Comparison of ENCODE assay signal across 20 cellular contexts in genomic region chr2:59276917-59277316, GRCh38.
DNase-seq lines count a peak whose midpoint lies in the region; ATAC-seq, FAIRE-seq and TF ChIP-seq lines count a peak whose summit lies in the region.
"Had no signal": no experiment of that assay in that cellular context is flagged by ENCODE, and none has a peak within 500 bp of the region (broad histone marks: within the 10 kb centered on the region; RNA-seq: fewer than 3 reads in every experiment).

No MANE protein-coding gene starts in this region.

- in situ Hi-C loops in K562 (cut with MboI), result no loop called here

- peak overlapping the region; percentile 40 for H3K27ac Mint-ChIP-seq in nephron progenitor cell
- H3K27ac Mint-ChIP-seq: CD8-positive, alpha-beta memory T cell had no signal

- no peaks in the 10 kb centered on the region for H3K9me1 ChIP-seq in K562 (ENCODE audit: control insufficient read depth, insufficient read depth, low read length)

- H2AFZ ChIP-seq in K562 (ENCODE audit: low read depth, low read length), result no peak overlapping the region

- TF ChIP-seq EP300 in K562 (IDR thresholded peaks at IDR 0.05; ENCODE audit: low read length), result no peak

- H3K4me1 ChIP-seq in K562 (replicated peaks in 1 of 2; ENCODE audit: control insufficient read depth in 2 of 2, insufficient read depth in 2 of 2, low read length in 2 of 2), result no peaks in the 10 kb centered on the region

- BruUV-seq in K562 (replicated peaks; lab: Mats Ljungman, UMichigan), result no TSS peak

- no peak overlapping the region for H3K4me3 ChIP-seq in K562

- H3K9me3 Mint-ChIP-seq in nephron progenitor cell, result no peaks in the 10 kb centered on the region

- peaks cover 12% of the 10 kb centered on the region for H3K4me1 Mint-ChIP-seq in nephron progenitor cell
- H3K4me1 Mint-ChIP-seq: CD8-positive, alpha-beta memory T cell had no signal

- intact Hi-C loops in K562 (cut with micrococcal nuclease), result no loop called here

- TF ChIP-seq POLR2A in K562 (conservative IDR thresholded peaks at IDR 0.05), result no peak

- POLR2A ChIA-PET in K562 (lab: Yijun Ruan, JAX), result no interaction called here

- H3K36me3 Mint-ChIP-seq in nephron progenitor cell (ENCODE audit: low read depth), result no peaks in the 10 kb centered on the region
- H3K36me3 Mint-ChIP-seq: CD8-positive, alpha-beta memory T cell had no signal

- H3K79me2 ChIP-seq in K562 (ENCODE audit: control insufficient read depth, insufficient read depth, low read length), result no peaks in the 10 kb centered on the region

- H3K27me3 Mint-ChIP-seq in nephron progenitor cell (ENCODE audit: low read depth, poor library complexity), result no peaks in the 10 kb centered on the region
- H3K27me3 Mint-ChIP-seq: CD8-positive, alpha-beta memory T cell had no signal

- TF ChIP-seq CTCF in K562 (IDR thresholded peaks at IDR 0.05 in 2 of 3, conservative IDR thresholded peaks at IDR 0.05 in 1 of 3; ENCODE audit: insufficient read depth in 2 of 3, low read depth in 1 of 3, low read length in 3 of 3) (no peak), nephron progenitor cell (IDR thresholded peaks at IDR 0.05) (no peak)

- no peaks in the 10 kb centered on the region for H3K9me3 ChIP-seq in K562 (replicated peaks; ENCODE audit: control insufficient read depth, insufficient read depth, low read depth, low read length)

- no peak overlapping the region for H3K4me3 Mint-ChIP-seq in nephron progenitor cell
- H3K4me3 Mint-ChIP-seq: CD8-positive, alpha-beta memory T cell had no signal

- H3K27me3 ChIP-seq in K562 (ENCODE audit: control insufficient read depth in 2 of 2, insufficient read depth in 2 of 2, low read length in 2 of 2), result no peaks in the 10 kb centered on the region

- H3K9ac ChIP-seq in K562 (ENCODE audit: insufficient read depth in 1 of 2, low read depth in 2 of 2, low read length in 2 of 2), result no peak overlapping the region

- CTCF ChIA-PET in K562 (lab: Yijun Ruan, JAX; ENCODE audit: low intra/inter-chr PET ratio), result no interaction called here

- no peak for TF ChIP-seq RAD21 in K562 (CRISPR knock-in tag; conservative IDR thresholded peaks at IDR 0.05 in 1 of 2, IDR thresholded peaks at IDR 0.05 in 1 of 2)

- no peak for FAIRE-seq in K562 (lab: Jason Lieb, UNC)
- FAIRE-seq: D721Med, GM19239, RCC 7860 had no signal

- DNase-seq in K562 (ENCODE audit: extremely low read depth in 1 of 4, low spot score in 3 of 4) (no peak), nephron progenitor cell (no peak), NCI-H1694 (lab: John Stamatoyannopoulos, UW) (no peak), superior temporal gyrus (ENCODE audit: extremely low spot score) (no peak), SKM-1 treated with dmso at 0.1 percent for 144 hours (lab: John Stamatoyannopoulos, UW; ENCODE audit: unreplicated experiment) (no peak)
- DNase-seq: ACHN; C1 segment of cervical spinal cord; CD8-positive, alpha-beta memory T cell; DMS79; GOT3; NCI-H1092 treated with DMSO at 0.1 percent for 48 hours; NCI-H146; NCI-H446 treated with DMSO at 0.1 percent for 48 hours; Right ventricle myocardium superior had no signal

- H3K27ac ChIP-seq in K562 (ENCODE audit: extremely low read depth, low read depth, low read length), result no peak overlapping the region

- no peak overlapping the region for H3K4me2 ChIP-seq in K562 (ENCODE audit: insufficient read depth, low read length)

- 4% methylated on average over 3 of the region's 3 CpGs for WGBS in K562 (ENCODE audit: insufficient coverage, low coverage, missing lambda C conversion rate)

- no peaks in the 10 kb centered on the region for H4K20me1 ChIP-seq in K562 (replicated peaks; ENCODE audit: control insufficient read depth, insufficient read depth, low read length)

- H3K36me3 ChIP-seq in K562 (ENCODE audit: control insufficient read depth, insufficient read depth, low read length), result no peaks in the 10 kb centered on the region

- peak; percentile 69 for ATAC-seq in GM18909 (IDR thresholded peaks at IDR 0.05; ENCODE audit: poor library complexity, unreplicated experiment)
- ATAC-seq in HG03139 (IDR thresholded peaks at IDR 0.05; ENCODE audit: unreplicated experiment), result peak; percentile 70
- ATAC-seq in K562, result no peak
- ATAC-seq: HCT116 had no signal

TF ChIP-seq in K562, 482 proteins besides CTCF, POLR2A, EP300 and RAD21:
- TF ChIP-seq TFE3 (CRISPR knock-in tag; IDR thresholded peaks at IDR 0.05), result peak; percentile 11; the same call in 1 of the 2 replicates
- TF ChIP-seq, protein P1, sequence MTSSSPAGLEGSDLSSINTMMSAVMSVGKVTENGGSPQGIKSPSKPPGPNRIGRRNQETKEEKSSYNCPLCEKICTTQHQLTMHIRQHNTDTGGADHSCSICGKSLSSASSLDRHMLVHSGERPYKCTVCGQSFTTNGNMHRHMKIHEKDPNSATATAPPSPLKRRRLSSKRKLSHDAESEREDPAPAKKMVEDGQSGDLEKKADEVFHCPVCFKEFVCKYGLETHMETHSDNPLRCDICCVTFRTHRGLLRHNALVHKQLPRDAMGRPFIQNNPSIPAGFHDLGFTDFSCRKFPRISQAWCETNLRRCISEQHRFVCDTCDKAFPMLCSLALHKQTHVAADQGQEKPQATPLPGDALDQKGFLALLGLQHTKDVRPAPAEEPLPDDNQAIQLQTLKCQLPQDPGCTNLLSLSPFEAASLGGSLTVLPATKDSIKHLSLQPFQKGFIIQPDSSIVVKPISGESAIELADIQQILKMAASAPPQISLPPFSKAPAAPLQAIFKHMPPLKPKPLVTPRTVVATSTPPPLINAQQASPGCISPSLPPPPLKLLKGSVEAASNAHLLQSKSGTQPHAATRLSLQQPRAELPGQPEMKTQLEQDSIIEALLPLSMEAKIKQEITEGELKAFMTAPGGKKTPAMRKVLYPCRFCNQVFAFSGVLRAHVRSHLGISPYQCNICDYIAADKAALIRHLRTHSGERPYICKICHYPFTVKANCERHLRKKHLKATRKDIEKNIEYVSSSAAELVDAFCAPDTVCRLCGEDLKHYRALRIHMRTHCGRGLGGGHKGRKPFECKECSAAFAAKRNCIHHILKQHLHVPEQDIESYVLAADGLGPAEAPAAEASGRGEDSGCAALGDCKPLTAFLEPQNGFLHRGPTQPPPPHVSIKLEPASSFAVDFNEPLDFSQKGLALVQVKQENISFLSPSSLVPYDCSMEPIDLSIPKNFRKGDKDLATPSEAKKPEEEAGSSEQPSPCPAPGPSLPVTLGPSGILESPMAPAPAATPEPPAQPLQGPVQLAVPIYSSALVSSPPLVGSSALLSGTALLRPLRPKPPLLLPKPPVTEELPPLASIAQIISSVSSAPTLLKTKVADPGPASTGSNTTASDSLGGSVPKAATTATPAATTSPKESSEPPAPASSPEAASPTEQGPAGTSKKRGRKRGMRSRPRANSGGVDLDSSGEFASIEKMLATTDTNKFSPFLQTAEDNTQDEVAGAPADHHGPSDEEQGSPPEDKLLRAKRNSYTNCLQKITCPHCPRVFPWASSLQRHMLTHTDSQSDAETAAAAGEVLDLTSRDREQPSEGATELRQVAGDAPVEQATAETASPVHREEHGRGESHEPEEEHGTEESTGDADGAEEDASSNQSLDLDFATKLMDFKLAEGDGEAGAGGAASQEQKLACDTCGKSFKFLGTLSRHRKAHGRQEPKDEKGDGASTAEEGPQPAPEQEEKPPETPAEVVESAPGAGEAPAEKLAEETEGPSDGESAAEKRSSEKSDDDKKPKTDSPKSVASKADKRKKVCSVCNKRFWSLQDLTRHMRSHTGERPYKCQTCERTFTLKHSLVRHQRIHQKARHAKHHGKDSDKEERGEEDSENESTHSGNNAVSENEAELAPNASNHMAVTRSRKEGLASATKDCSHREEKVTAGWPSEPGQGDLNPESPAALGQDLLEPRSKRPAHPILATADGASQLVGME (CRISPR knock-in tag; IDR thresholded peaks at IDR 0.05), result no peak
